In genomic region chr22:23376256-23376655, GRCh38 we compare ENCODE assay signal across 10 cellular contexts.
A peak's percentile ranks its signal among the peaks of the same experiment; 100 is the strongest.
DNase-seq lines count a peak whose midpoint lies in the region; ATAC-seq and TF ChIP-seq lines count a peak whose summit lies in the region.
"Had no signal": no experiment of that assay in that cellular context is flagged by ENCODE, and none has a peak within 500 bp of the region (broad histone marks: within the 10 kb centered on the region; RNA-seq: fewer than 3 reads in every experiment).

No MANE protein-coding gene starts in this region.

- H3K9me3 ChIP-seq in DND-41 (ENCODE audit: insufficient read depth, low read length, severe bottlenecking): no peaks in the 10 kb centered on the region
- H3K9me3 ChIP-seq in aorta (ENCODE audit: control insufficient read depth, low read length): no peaks in the 10 kb centered on the region
- H3K9me3 ChIP-seq in gastrocnemius medialis: no peaks in the 10 kb centered on the region
- H3K9me3 ChIP-seq: thoracic aorta had no signal

- H3K27me3 Mint-ChIP-seq in WTC11 (ENCODE audit: low read depth): peaks cover 57% of the 10 kb centered on the region

- TF ChIP-seq CTCF in DND-41 (IDR thresholded peaks at IDR 0.05; ENCODE audit: borderline replicate concordance, extremely low read depth, low read length, poor library complexity, severe bottlenecking) (peak; percentile 53), WTC11 (IDR thresholded peaks at IDR 0.05) (no peak), gastrocnemius medialis (IDR thresholded peaks at IDR 0.05 in 4 of 5, conservative IDR thresholded peaks at IDR 0.05 in 1 of 5) (no peak)

- H3K27ac ChIP-seq in DND-41 (ENCODE audit: low read length) (no peak overlapping the region), aorta (ENCODE audit: low read depth in 1 of 2, low read length in 2 of 2) (no peak overlapping the region), gastrocnemius medialis (no peak overlapping the region)
- H3K27ac ChIP-seq: thoracic aorta had no signal

- H3K4me3 ChIP-seq in DND-41 (ENCODE audit: low read depth in 1 of 2, low read length in 2 of 2) (no peak overlapping the region), aorta (ENCODE audit: low read length in 2 of 2) (no peak overlapping the region), gastrocnemius medialis (no peak overlapping the region)
- H3K4me3 ChIP-seq: thoracic aorta had no signal

- no peaks in the 10 kb centered on the region for H4K20me1 ChIP-seq in DND-41 (ENCODE audit: insufficient read depth, low read length)

- DNase-seq in DND-41: peak; percentile 30
- DNase-seq in HT-29 (ENCODE audit: low spot score): peak; percentile 51
- peak; percentile 64 for DNase-seq in WTC11 (ENCODE audit: low spot score)
- DNase-seq in left colon: peak in 1 of 2 donors; percentile 60
- DNase-seq in aorta: no peak
- no peak for DNase-seq in SW 1271 (lab: John Stamatoyannopoulos, UW)
- no peak for DNase-seq in gastrocnemius medialis

- H3K9me3 Mint-ChIP-seq in WTC11: no peaks in the 10 kb centered on the region
- H3K9me3 Mint-ChIP-seq: IgD-negative memory B cell had no signal

- H3K9ac ChIP-seq in DND-41 (ENCODE audit: low read depth, low read length): no peak overlapping the region

- H3K79me2 ChIP-seq in DND-41 (ENCODE audit: insufficient read depth, low read length): no peaks in the 10 kb centered on the region

- no peak overlapping the region for H3K4me2 ChIP-seq in DND-41 (ENCODE audit: insufficient read depth, low read length)

- H3K36me3 ChIP-seq in DND-41 (ENCODE audit: insufficient read depth, low read length) (no peaks in the 10 kb centered on the region), aorta (ENCODE audit: control insufficient read depth in 1 of 2, insufficient read depth in 2 of 2, low read length in 1 of 2) (no peaks in the 10 kb centered on the region), gastrocnemius medialis (no peaks in the 10 kb centered on the region)
- H3K36me3 ChIP-seq: thoracic aorta had no signal

- no peak for TF ChIP-seq POLR2A in gastrocnemius medialis (IDR thresholded peaks at IDR 0.05)

- H3K4me3 Mint-ChIP-seq in WTC11: no peak overlapping the region
- H3K4me3 Mint-ChIP-seq: IgD-negative memory B cell had no signal

- no peaks in the 10 kb centered on the region for H3K27me3 ChIP-seq in DND-41 (ENCODE audit: insufficient read depth, low read length, poor library complexity)
- no peaks in the 10 kb centered on the region for H3K27me3 ChIP-seq in aorta (ENCODE audit: control insufficient read depth in 1 of 2, insufficient read depth in 2 of 2, low read length in 1 of 2)
- H3K27me3 ChIP-seq in gastrocnemius medialis: peaks cover 0 to 4% (median 4%) of the 10 kb centered on the region in 3 donors

- no peaks in the 10 kb centered on the region for H3K36me3 Mint-ChIP-seq in WTC11
- H3K36me3 Mint-ChIP-seq: IgD-negative memory B cell had no signal

- no peaks in the 10 kb centered on the region for H3K4me1 ChIP-seq in DND-41 (ENCODE audit: insufficient read depth, low read length)
- H3K4me1 ChIP-seq in aorta (ENCODE audit: control insufficient read depth in 1 of 2, insufficient read depth in 2 of 2, low read length in 2 of 2): no peaks in the 10 kb centered on the region
- H3K4me1 ChIP-seq in gastrocnemius medialis: no peaks in the 10 kb centered on the region

- no peaks in the 10 kb centered on the region for H3K4me1 Mint-ChIP-seq in WTC11

- 68 to 76% methylated on average over 6 of the region's 6 CpGs for WGBS in aorta, 2 donors

- POLR2A ChIA-PET in WTC11 (lab: Charles Lee): no interaction called here

- H2AFZ ChIP-seq in DND-41 (ENCODE audit: low read depth, low read length): no peak overlapping the region

- ATAC-seq in DND-41 (ENCODE audit: insufficient read depth, low read depth) (peak; percentile 71), WTC11 (peak; percentile 99), left colon (peak; percentile 96), aorta (ENCODE audit: low FRiP score) (no peak), GM21526 (IDR thresholded peaks at IDR 0.05; ENCODE audit: low FRiP score, unreplicated experiment) (no peak), gastrocnemius medialis (no peak)

- H3K27ac Mint-ChIP-seq in WTC11: no peak overlapping the region
- H3K27ac Mint-ChIP-seq: IgD-negative memory B cell had no signal

- in situ Hi-C loops in gastrocnemius medialis (cut with MboI; ENCODE audit: low sequenced_read_pairs in 4 of 4): loop anchor here in 2 of 4 donors (10.0 to 25.0 kb wide), 2 partner anchors 51 to 189 kb away; partner anchors contain the start of gene BCR (in 2 of the 2)

- CTCF ChIA-PET in WTC11 (lab: Charles Lee): interaction anchor here (0.6 to 4.7 kb wide), 16 partner anchors 10 to 1502 kb away, joined by 3 to 41 read pairs (median 4); partner anchors contain the start of gene RSPH14

- intact Hi-C loops in left colon (cut with DNase I, micrococcal nuclease): no loop called here
- intact Hi-C loops in aorta (cut with DNase I): no loop called here
- intact Hi-C loops in gastrocnemius medialis (cut with DNase I; ENCODE audit: low total_unique reads): no loop called here

TF ChIP-seq in WTC11, 78 proteins besides CTCF, POLR2A, EP300 and RAD21 (continues in another document):
- TF ChIP-seq FOXJ3 (CRISPR knock-in tag; IDR thresholded peaks at IDR 0.05; ENCODE audit: borderline replicate concordance) (no peak), NFYB (CRISPR knock-in tag; conservative IDR thresholded peaks at IDR 0.05; ENCODE audit: low read depth) (peak; percentile 66), E2F5 (CRISPR knock-in tag; IDR thresholded peaks at IDR 0.05) (no peak), ZNF121 (CRISPR knock-in tag; IDR thresholded peaks at IDR 0.05) (peak; percentile 75), ATF3 (CRISPR knock-in tag; conservative IDR thresholded peaks at IDR 0.05) (no peak), ZNF263 (CRISPR knock-in tag; IDR thresholded peaks at IDR 0.05; ENCODE audit: low read depth) (no peak), TEAD1 (CRISPR knock-in tag; IDR thresholded peaks at IDR 0.05) (no peak), USF1 (CRISPR knock-in tag; IDR thresholded peaks at IDR 0.05) (peak; percentile 90), MXD4 (CRISPR knock-in tag; IDR thresholded peaks at IDR 0.05; ENCODE audit: borderline replicate concordance) (no peak), USF2 (CRISPR knock-in tag; IDR thresholded peaks at IDR 0.05) (peak; percentile 93), EMX1 (CRISPR knock-in tag; IDR thresholded peaks at IDR 0.05) (no peak), ZNF281 (CRISPR knock-in tag; IDR thresholded peaks at IDR 0.05) (no peak), GABPB1 (CRISPR knock-in tag; IDR thresholded peaks at IDR 0.05) (no peak), MAX (CRISPR knock-in tag; IDR thresholded peaks at IDR 0.05) (0 out of 2 replicates have a peak, but pooled peaks have one; percentile 29)

Comparison
In these comparisons a context has a peak if more than half of its experiments do, and no peak if none do; other contexts are left out.
1. ATAC-seq: peak in DND-41 (single experiment), WTC11 (single experiment) and left colon (single experiment); none in aorta (single experiment), GM21526 (single experiment) and gastrocnemius medialis (0 of 2).
2. DNase-seq: peak in DND-41 (single experiment), HT-29 (single experiment) and WTC11 (single experiment); none in aorta (0 of 2), SW 1271 (0 of 2) and gastrocnemius medialis (0 of 2).